Comparison of ENCODE assay signal across 8 cellular contexts in the genomic region with DNA sequence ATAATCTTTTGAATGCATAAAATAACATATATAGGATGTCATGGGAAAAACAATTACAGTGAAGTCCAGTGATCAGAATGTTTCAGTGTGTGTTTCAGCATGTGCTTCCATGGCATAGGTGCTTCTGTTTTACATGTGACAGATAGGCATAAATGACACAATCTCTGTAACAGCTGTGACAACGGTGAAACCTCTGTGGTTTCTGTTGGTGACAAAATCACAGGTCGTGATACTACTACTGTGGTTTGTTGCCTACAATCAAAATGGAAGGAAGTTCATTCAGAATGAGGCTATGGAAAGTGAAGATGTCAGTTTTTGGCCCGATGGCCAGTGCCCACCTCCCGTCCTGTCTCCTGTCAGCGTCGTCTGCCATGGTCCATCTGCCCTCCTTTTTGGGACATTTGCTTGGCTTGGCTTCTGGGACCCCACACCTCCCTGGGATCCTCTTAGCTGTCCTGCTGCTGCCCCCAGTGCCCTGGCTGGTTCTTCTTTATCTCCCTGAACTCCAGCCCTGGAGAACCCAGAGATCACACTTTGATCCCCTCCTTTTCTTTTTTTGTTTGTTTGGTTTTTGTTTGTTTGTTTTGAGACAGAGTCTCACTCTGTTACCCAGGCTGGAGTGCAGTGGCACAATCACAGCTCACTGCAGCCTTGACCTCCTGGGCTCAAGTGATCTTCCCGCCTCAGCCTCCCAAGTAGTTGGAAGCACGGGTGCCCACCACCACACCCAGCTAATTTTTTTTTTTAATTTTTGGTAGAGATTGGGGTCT.
DNase-seq lines count a peak whose midpoint lies in the region; ATAC-seq and TF ChIP-seq lines count a peak whose summit lies in the region.

No MANE protein-coding gene starts in this region.

- peaks cover 13% of the 10 kb centered on the region for H3K4me1 Mint-ChIP-seq in endodermal cell

- no peaks in the 10 kb centered on the region for H3K9me3 ChIP-seq in endodermal cell (ENCODE audit: control insufficient read depth, low read length)

- peak; percentile 10 to 30 for DNase-seq in stimulated activated CD4-positive, alpha-beta T cell treated with anti-CD3 and anti-CD28 coated beads, Interleukin-15, amount 100 ng/mL, for 48 hours (ENCODE audit: low read depth in 2 of 2)
- no peak for DNase-seq in stimulated activated CD4-positive, alpha-beta T cell treated with anti-CD3 and anti-CD28 coated beads, Interleukin-4, amount 100 ng/mL, for 4 hours
- DNase-seq in dorsolateral prefrontal cortex: no peak
- no peak for DNase-seq in endodermal cell
- no peak for DNase-seq in kidney tubule cell (ENCODE audit: low spot score)
- DNase-seq in NCI-H146 (lab: John Stamatoyannopoulos, UW): no peak
- no peak for DNase-seq in NK-92 treated with Interleukin-12 subunit alpha and Interleukin-12 subunit beta, amount 100 ng/mL, for 24 hours (lab: John Stamatoyannopoulos, UW)

- no peak for TF ChIP-seq CTCF in dorsolateral prefrontal cortex (IDR thresholded peaks at IDR 0.05 in 54 of 56, conservative IDR thresholded peaks at IDR 0.05 in 2 of 56; ENCODE audit: low read depth in 1 of 56, partially characterized antibody in 56 of 56)
- TF ChIP-seq CTCF in endodermal cell (conservative IDR thresholded peaks at IDR 0.05): no peak

- intact Hi-C loops in dorsolateral prefrontal cortex (cut with DNase I): loop anchor here (5.0 kb wide), 2 partner anchors 34 to 51 kb away; no protein-coding TSS in a partner anchor

- no peaks in the 10 kb centered on the region for H3K9me3 Mint-ChIP-seq in endodermal cell

- H3K9ac ChIP-seq in endodermal cell (ENCODE audit: extremely low read depth, low read length, poor library complexity, severe bottlenecking): no peak overlapping the region

- H3K36me3 ChIP-seq in endodermal cell (ENCODE audit: control insufficient read depth, insufficient read depth, low read length): no peaks in the 10 kb centered on the region

- peaks cover 5% of the 10 kb centered on the region for H3K4me1 ChIP-seq in endodermal cell (ENCODE audit: control insufficient read depth, insufficient read depth, low read length)

- peak overlapping the region in 53 of 59 donors; percentile 11 to 91 (median 81) for H3K27ac ChIP-seq in dorsolateral prefrontal cortex
- H3K27ac ChIP-seq in endodermal cell (ENCODE audit: low read depth, low read length): no peak overlapping the region

- peak; percentile 71 for ATAC-seq in HG03378 (IDR thresholded peaks at IDR 0.05; ENCODE audit: unreplicated experiment)

- H3K27me3 ChIP-seq in dorsolateral prefrontal cortex (no peaks in the 10 kb centered on the region), endodermal cell (ENCODE audit: control insufficient read depth, insufficient read depth, low read length, poor library complexity, severe bottlenecking) (no peaks in the 10 kb centered on the region)

- peak overlapping the region in 26 of 59 donors; percentile 6 to 65 (median 52) for H3K4me3 ChIP-seq in dorsolateral prefrontal cortex
- H3K4me3 ChIP-seq in endodermal cell (ENCODE audit: low read length): no peak overlapping the region

- peaks cover 2% of the 10 kb centered on the region for H3K36me3 Mint-ChIP-seq in endodermal cell (ENCODE audit: low read depth)

- 93 to 100% methylated on average over 5 to 7 of the region's 8 CpGs for WGBS in endodermal cell (ENCODE audit: insufficient coverage in 1 of 2, insufficient read length in 1 of 2), 2 experiments

- H3K27ac Mint-ChIP-seq in endodermal cell: no peak overlapping the region

- no peaks in the 10 kb centered on the region for H3K27me3 Mint-ChIP-seq in endodermal cell (ENCODE audit: insufficient read depth)

- no peak overlapping the region for H3K4me3 Mint-ChIP-seq in endodermal cell

Comparison
In these comparisons a context has a peak if more than half of its experiments do, and no peak if none do; other contexts are left out.
1. DNase-seq: peak in stimulated activated CD4-positive, alpha-beta T cell treated with anti-CD3 and anti-CD28 coated beads, Interleukin-15, amount 100 ng/mL, for 48 hours (2 of 2); none in stimulated activated CD4-positive, alpha-beta T cell treated with anti-CD3 and anti-CD28 coated beads, Interleukin-4, amount 100 ng/mL, for 4 hours (0 of 2), dorsolateral prefrontal cortex (0 of 10), endodermal cell (single experiment), kidney tubule cell (single experiment), NCI-H146 (single experiment) and NK-92 treated with Interleukin-12 subunit alpha and Interleukin-12 subunit beta, amount 100 ng/mL, for 24 hours (single experiment).